ENCODE assay signal across 34 cellular contexts in genomic region chr19:32020538-32020937, GRCh38.
"Had no signal": no experiment of that assay in that cellular context is flagged by ENCODE, and none has a peak within 500 bp of the region (broad histone marks: within the 10 kb centered on the region; RNA-seq: fewer than 3 reads in every experiment).

No MANE protein-coding gene starts in this region.

- DNase-seq: activated CD4-positive, alpha-beta memory T cell treated with anti-CD3 and anti-CD28 coated beads for 36 hours; activated CD4-positive, alpha-beta T cell treated with anti-CD3 and anti-CD28 coated beads for 36 hours; activated CD4-positive, alpha-beta T cell treated with anti-CD3 and anti-CD28 coated beads, Interleukin-2, amount 10 ng/mL, durations not matched to agents 24 days and 14 days; activated CD4-positive, CD25-positive, alpha-beta regulatory T cell; activated CD4-positive, CD25-positive, alpha-beta regulatory T cell treated with anti-CD3 and anti-CD28 coated beads, Interleukin-2, amount 50 U/mL, for 72 hours; activated CD8-positive, alpha-beta memory T cell treated with anti-CD3 and anti-CD28 coated beads, Interleukin-2, amount 10 ng/mL, durations not matched to agents 7 days and 5 days; activated CD8-positive, alpha-beta memory T cell treated with anti-CD3 and anti-CD28 coated beads, Interleukin-2, amount 50 U/mL, for 4 hours; activated CD8-positive, alpha-beta T cell treated with anti-CD3 and anti-CD28 coated beads, Interleukin-2, amount 10 ng/mL, durations not matched to agents 7 days and 5 days; activated effector memory CD4-positive, alpha-beta T cell treated with anti-CD3 and anti-CD28 coated beads, Interleukin-2, amount 50 U/mL, for 16 hours; activated naive CD4-positive, alpha-beta T cell treated with anti-CD3 and anti-CD28 coated beads for 36 hours; activated naive CD8-positive, alpha-beta T cell treated with anti-CD3 and anti-CD28 coated beads for 36 hours; activated naive CD8-positive, alpha-beta T cell treated with anti-CD3 and anti-CD28 coated beads, Interleukin-2, amount 50 U/mL, for 24 hours; activated T-cell treated with anti-CD3 and anti-CD28 coated beads, Interleukin-2, amount 50 U/mL, for 1 hour; activated T-cell treated with anti-CD3 and anti-CD28 coated beads, Interleukin-2, amount 50 U/mL, for 48 hours; adrenal gland; amygdala; central memory CD4-positive, alpha-beta T cell; cerebellar nuclear complex; colonic mucosa; effector CD8-positive, alpha-beta T cell; foreskin keratinocyte; gastrocnemius medialis; glutamatergic neuron; heart left ventricle; T-helper 2 cell had no signal

- H3K4me3 Mint-ChIP-seq: activated CD4-positive, alpha-beta memory T cell treated with anti-CD3 and anti-CD28 coated beads for 36 hours; activated CD4-positive, alpha-beta T cell treated with anti-CD3 and anti-CD28 coated beads for 36 hours; activated CD4-positive, alpha-beta T cell treated with anti-CD3 and anti-CD28 coated beads, Interleukin-2, amount 10 ng/mL, durations not matched to agents 24 days and 14 days; activated CD8-positive, alpha-beta memory T cell treated with anti-CD3 and anti-CD28 coated beads, Interleukin-2, amount 10 ng/mL, durations not matched to agents 7 days and 5 days; activated CD8-positive, alpha-beta T cell treated with anti-CD3 and anti-CD28 coated beads, Interleukin-2, amount 10 ng/mL, durations not matched to agents 7 days and 5 days; activated naive CD4-positive, alpha-beta T cell treated with anti-CD3 and anti-CD28 coated beads for 36 hours; activated naive CD4-positive, alpha-beta T cell treated with anti-CD3 and anti-CD28 coated beads, Interleukin-2, amount 50 U/mL, for 24 hours; activated naive CD8-positive, alpha-beta T cell treated with anti-CD3 and anti-CD28 coated beads for 36 hours; activated naive CD8-positive, alpha-beta T cell treated with anti-CD3 and anti-CD28 coated beads, Interleukin-2, amount 50 U/mL, for 24 hours; activated T-helper 1 cell treated with anti-CD3 and anti-CD28 coated beads, Interleukin-12 subunit alpha, Interleukin-12 subunit beta, Interleukin-2, Interleukin-4 antibody, amounts not matched to agents 30 ng/mL and 10 ng/mL and 1 ng/mL, durations not matched to agents 14 hours and 24 hours and 36 hours; brain had no signal

- H3K27ac ChIP-seq: adrenal gland, ascending aorta, breast epithelium, cardiac muscle cell, colonic mucosa, foreskin keratinocyte, gastrocnemius medialis, heart left ventricle had no signal

- H3K27ac Mint-ChIP-seq: activated CD4-positive, alpha-beta memory T cell treated with anti-CD3 and anti-CD28 coated beads for 36 hours; activated CD4-positive, alpha-beta T cell treated with anti-CD3 and anti-CD28 coated beads for 36 hours; activated CD4-positive, alpha-beta T cell treated with anti-CD3 and anti-CD28 coated beads, Interleukin-2, amount 10 ng/mL, durations not matched to agents 24 days and 14 days; activated CD8-positive, alpha-beta memory T cell treated with anti-CD3 and anti-CD28 coated beads, Interleukin-2, amount 10 ng/mL, durations not matched to agents 7 days and 5 days; activated CD8-positive, alpha-beta T cell treated with anti-CD3 and anti-CD28 coated beads, Interleukin-2, amount 10 ng/mL, durations not matched to agents 7 days and 5 days; activated naive CD4-positive, alpha-beta T cell treated with anti-CD3 and anti-CD28 coated beads for 36 hours; activated naive CD4-positive, alpha-beta T cell treated with anti-CD3 and anti-CD28 coated beads, Interleukin-2, amount 50 U/mL, for 24 hours; activated naive CD8-positive, alpha-beta T cell treated with anti-CD3 and anti-CD28 coated beads for 36 hours; activated naive CD8-positive, alpha-beta T cell treated with anti-CD3 and anti-CD28 coated beads, Interleukin-2, amount 50 U/mL, for 24 hours; activated T-helper 1 cell treated with anti-CD3 and anti-CD28 coated beads, Interleukin-12 subunit alpha, Interleukin-12 subunit beta, Interleukin-2, Interleukin-4 antibody, amounts not matched to agents 30 ng/mL and 10 ng/mL and 1 ng/mL, durations not matched to agents 14 hours and 24 hours and 36 hours; activated T-helper 2 cell treated with anti-CD3 and anti-CD28 coated beads, Interferon-gamma antibody, Interleukin-2, Interleukin-4, amounts not matched to agents 10 μg/mL and 5 μg/mL and 100 μg/mL, durations not matched to agents 14 hours and 24 hours and 36 hours; brain had no signal

- H3K27me3 Mint-ChIP-seq: activated CD4-positive, alpha-beta memory T cell treated with anti-CD3 and anti-CD28 coated beads for 36 hours; activated CD4-positive, alpha-beta T cell treated with anti-CD3 and anti-CD28 coated beads for 36 hours; activated CD4-positive, alpha-beta T cell treated with anti-CD3 and anti-CD28 coated beads, Interleukin-2, amount 10 ng/mL, durations not matched to agents 24 days and 14 days; activated CD8-positive, alpha-beta memory T cell treated with anti-CD3 and anti-CD28 coated beads, Interleukin-2, amount 10 ng/mL, durations not matched to agents 7 days and 5 days; activated naive CD4-positive, alpha-beta T cell treated with anti-CD3 and anti-CD28 coated beads, Interleukin-2, amount 50 U/mL, for 24 hours; activated naive CD8-positive, alpha-beta T cell treated with anti-CD3 and anti-CD28 coated beads for 36 hours; activated naive CD8-positive, alpha-beta T cell treated with anti-CD3 and anti-CD28 coated beads, Interleukin-2, amount 50 U/mL, for 24 hours; brain had no signal

- H3K4me1 ChIP-seq: adrenal gland, ascending aorta, colonic mucosa, foreskin keratinocyte, gastrocnemius medialis, heart left ventricle had no signal

- ATAC-seq: activated CD4-positive, alpha-beta T cell treated with anti-CD3 and anti-CD28 coated beads for 36 hours; activated CD8-positive, alpha-beta memory T cell treated with anti-CD3 and anti-CD28 coated beads, Interleukin-2, amount 10 ng/mL, durations not matched to agents 7 days and 5 days; activated CD8-positive, alpha-beta T cell treated with anti-CD3 and anti-CD28 coated beads, Interleukin-2, amount 10 ng/mL, durations not matched to agents 7 days and 5 days; activated naive CD8-positive, alpha-beta T cell treated with anti-CD3 and anti-CD28 coated beads, Interleukin-2, amount 50 U/mL, for 24 hours; esophagus mucosa; foreskin keratinocyte; gastrocnemius medialis; heart left ventricle had no signal

- H3K36me3 Mint-ChIP-seq: activated CD4-positive, alpha-beta memory T cell treated with anti-CD3 and anti-CD28 coated beads for 36 hours; activated CD8-positive, alpha-beta memory T cell treated with anti-CD3 and anti-CD28 coated beads, Interleukin-2, amount 10 ng/mL, durations not matched to agents 7 days and 5 days; activated naive CD4-positive, alpha-beta T cell treated with anti-CD3 and anti-CD28 coated beads, Interleukin-2, amount 50 U/mL, for 24 hours; activated naive CD8-positive, alpha-beta T cell treated with anti-CD3 and anti-CD28 coated beads for 36 hours; brain had no signal

- H3K4me1 Mint-ChIP-seq: activated CD4-positive, alpha-beta T cell treated with anti-CD3 and anti-CD28 coated beads for 36 hours; activated CD4-positive, alpha-beta T cell treated with anti-CD3 and anti-CD28 coated beads, Interleukin-2, amount 10 ng/mL, durations not matched to agents 24 days and 14 days; activated CD8-positive, alpha-beta memory T cell treated with anti-CD3 and anti-CD28 coated beads, Interleukin-2, amount 10 ng/mL, durations not matched to agents 7 days and 5 days; activated naive CD4-positive, alpha-beta T cell treated with anti-CD3 and anti-CD28 coated beads, Interleukin-2, amount 50 U/mL, for 24 hours; activated naive CD8-positive, alpha-beta T cell treated with anti-CD3 and anti-CD28 coated beads for 36 hours; activated naive CD8-positive, alpha-beta T cell treated with anti-CD3 and anti-CD28 coated beads, Interleukin-2, amount 50 U/mL, for 24 hours had no signal

- H3K9me3 Mint-ChIP-seq: activated CD4-positive, alpha-beta T cell treated with anti-CD3 and anti-CD28 coated beads, Interleukin-2, amount 10 ng/mL, durations not matched to agents 24 days and 14 days had no signal

- H3K9me3 ChIP-seq: adrenal gland, ascending aorta, breast epithelium, colonic mucosa, gastrocnemius medialis, heart left ventricle had no signal

- H3K4me3 ChIP-seq: adrenal gland, ascending aorta, breast epithelium, cardiac muscle cell, colonic mucosa, gastrocnemius medialis, heart left ventricle had no signal

- FAIRE-seq: endometrium had no signal
